8 cellular contexts compared by ENCODE assay signal in genomic region chr4:143399113-143399949, GRCh38.
DNase-seq lines count a peak whose midpoint lies in the region; ATAC-seq, FAIRE-seq and TF ChIP-seq lines count a peak whose summit lies in the region.

No MANE protein-coding gene starts in this region.

- H3K27ac Mint-ChIP-seq in mesothelial cell of epicardium: peak overlapping the region; percentile 13

- peaks cover 16% of the 10 kb centered on the region for H3K4me1 Mint-ChIP-seq in mesothelial cell of epicardium

- no peaks in the 10 kb centered on the region for H3K27me3 Mint-ChIP-seq in mesothelial cell of epicardium (ENCODE audit: low read depth)

- no peak for TF ChIP-seq POLR2A in H54 (IDR thresholded peaks at IDR 0.05; ENCODE audit: low read depth, low read length)

- TF ChIP-seq CTCF in cardiac fibroblast (IDR thresholded peaks at IDR 0.05; ENCODE audit: low read depth, low read length): peak; percentile 73
- peak; percentile 64 for TF ChIP-seq CTCF in mesothelial cell of epicardium (IDR thresholded peaks at IDR 0.05; ENCODE audit: unreplicated experiment)

- no peaks in the 10 kb centered on the region for H3K36me3 Mint-ChIP-seq in mesothelial cell of epicardium

- ATAC-seq in GM18499 (IDR thresholded peaks at IDR 0.05; ENCODE audit: insufficient read depth, unreplicated experiment): peak; percentile 56
- peak; percentile 57 for ATAC-seq in HG02973 (IDR thresholded peaks at IDR 0.05; ENCODE audit: unreplicated experiment)

- no peak overlapping the region for H3K4me3 Mint-ChIP-seq in mesothelial cell of epicardium

- H3K9me3 Mint-ChIP-seq in mesothelial cell of epicardium: no peaks in the 10 kb centered on the region

- FAIRE-seq in H54 (lab: Jason Lieb, UNC): no peak

- DNase-seq in Ammon's horn (ENCODE audit: low spot score): peak; percentile 41
- DNase-seq in NCI-H748 (lab: John Stamatoyannopoulos, UW; ENCODE audit: unreplicated experiment): peak; percentile 49
- DNase-seq in cardiac fibroblast (ENCODE audit: low read depth in 2 of 2): peak; percentile 41 to 62
- DNase-seq in mesothelial cell of epicardium (ENCODE audit: low spot score in 2 of 2, unreplicated experiment in 2 of 2): no peak
- DNase-seq in ecto neural progenitor cell (ENCODE audit: low spot score): no peak
- DNase-seq in H54 (ENCODE audit: insufficient read length, low spot score): no peak

- H3K4me3 ChIP-seq in cardiac fibroblast (replicated peaks in 1 of 2; ENCODE audit: low read depth in 2 of 2, low read length in 2 of 2): no peak overlapping the region

Comparison
In these comparisons a context has a peak if more than half of its experiments do, and no peak if none do; other contexts are left out.
1. DNase-seq: peak in Ammon's horn (single experiment), NCI-H748 (single experiment) and cardiac fibroblast (2 of 2); none in mesothelial cell of epicardium (0 of 2), ecto neural progenitor cell (single experiment) and H54 (single experiment).